In the genomic region with DNA sequence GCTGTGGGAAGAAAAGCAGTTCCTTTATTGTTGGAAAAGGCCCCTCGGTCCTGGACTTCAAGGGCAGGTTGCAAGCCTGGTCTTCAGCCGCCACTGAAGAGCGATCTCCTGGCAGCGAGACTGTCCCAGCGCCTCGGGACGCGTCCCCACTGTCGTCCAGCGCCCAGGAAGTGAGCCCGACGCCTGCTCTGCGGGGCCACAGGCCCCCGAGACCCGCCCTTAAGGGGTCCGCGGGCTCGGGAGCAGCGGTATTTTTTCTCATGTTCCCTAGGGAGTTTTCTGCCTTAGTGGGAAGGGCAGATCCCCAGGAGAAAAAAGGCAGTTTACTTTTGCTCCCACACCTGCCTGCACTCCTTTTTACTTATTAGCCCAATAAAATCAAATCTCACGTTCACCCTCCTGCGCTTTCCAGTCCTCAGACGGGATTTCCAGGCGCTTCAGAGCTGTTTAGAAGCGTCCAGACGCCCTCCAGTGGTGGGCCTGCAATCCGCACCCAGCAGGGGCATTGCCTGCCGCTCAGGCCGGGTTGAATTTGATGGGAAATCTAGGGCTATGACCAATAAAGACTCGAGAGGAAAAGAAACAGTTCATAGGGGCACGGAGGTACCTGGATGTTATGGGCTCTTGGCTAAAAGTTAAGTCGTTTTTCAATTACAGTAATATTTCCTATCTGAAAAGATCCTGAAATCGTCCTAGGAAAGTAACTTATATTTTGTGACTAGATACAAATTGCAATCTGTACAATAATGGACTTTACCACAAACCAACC, we compare ENCODE assay signal across 8 cellular contexts. TPM values are rescaled to one million over a fixed set of nuclear protein-coding genes. Genes with fewer than 3 reads are reported as not detected.
A peak's percentile ranks its signal among the peaks of the same experiment; 100 is the strongest.
DNase-seq lines count a peak whose midpoint lies in the region; ATAC-seq and TF ChIP-seq lines count a peak whose summit lies in the region.

No MANE protein-coding gene starts in this region.

- TF ChIP-seq CTCF in parathyroid adenoma (IDR thresholded peaks at IDR 0.05) (peak; percentile 96), tibial nerve (IDR thresholded peaks at IDR 0.05) (peak; percentile 82 to 93 (median 85))

- no peaks in the 10 kb centered on the region for H3K36me3 ChIP-seq in parathyroid adenoma (ENCODE audit: control insufficient read depth, insufficient read depth, low read length)
- no peaks in the 10 kb centered on the region for H3K36me3 ChIP-seq in tibial nerve

- DNase-seq in NAMALWA (ENCODE audit: low spot score) = peak; percentile 94
- peak; percentile 50 for DNase-seq in SKM-1 (lab: John Stamatoyannopoulos, UW; ENCODE audit: unreplicated experiment)
- DNase-seq in activated naive CD8-positive, alpha-beta T cell treated with anti-CD3 and anti-CD28 coated beads, Interleukin-2, amount 50 U/mL, for 24 hours = peak; percentile 83
- DNase-seq in Right ventricle myocardium superior = peak; percentile 87
- peak; percentile 71 to 80 for DNase-seq in tibial nerve (ENCODE audit: low spot score in 2 of 2)

- H3K27ac Mint-ChIP-seq in activated naive CD8-positive, alpha-beta T cell treated with anti-CD3 and anti-CD28 coated beads, Interleukin-2, amount 50 U/mL, for 24 hours = peak overlapping the region; percentile 46

- peak overlapping the region; percentile 76 for H2AFZ ChIP-seq in parathyroid adenoma

- H3K9me3 Mint-ChIP-seq in activated naive CD8-positive, alpha-beta T cell treated with anti-CD3 and anti-CD28 coated beads, Interleukin-2, amount 50 U/mL, for 24 hours = no peaks in the 10 kb centered on the region

- intact Hi-C loops in Right ventricle myocardium superior (cut with DNase I) = loop anchor here (5.0 to 10.0 kb wide), 2 partner anchors 289 to 571 kb away; no protein-coding TSS in a partner anchor

- H3K4me1 ChIP-seq in parathyroid adenoma (peaks cover 3% of the 10 kb centered on the region), tibial nerve (peaks cover 0 to 41% (median 12%) of the 10 kb centered on the region in 4 donors)

- no peaks in the 10 kb centered on the region for H3K36me3 Mint-ChIP-seq in activated naive CD8-positive, alpha-beta T cell treated with anti-CD3 and anti-CD28 coated beads, Interleukin-2, amount 50 U/mL, for 24 hours (ENCODE audit: low read depth)

- H3K27me3 ChIP-seq in parathyroid adenoma (ENCODE audit: control insufficient read depth, insufficient read depth, low read length) (no peaks in the 10 kb centered on the region), tibial nerve (peaks cover 0 to 18% of the 10 kb centered on the region in 2 donors)

- TF ChIP-seq POLR2A in tibial nerve (IDR thresholded peaks at IDR 0.05) = no peak

- no peak overlapping the region for H3K9ac ChIP-seq in parathyroid adenoma

- ATAC-seq in HG02571 (IDR thresholded peaks at IDR 0.05; ENCODE audit: unreplicated experiment) (peak; percentile 77), Right ventricle myocardium superior (ENCODE audit: poor library complexity) (peak; percentile 59)
- ATAC-seq in activated naive CD8-positive, alpha-beta T cell treated with anti-CD3 and anti-CD28 coated beads, Interleukin-2, amount 50 U/mL, for 24 hours = peak; percentile 85

- H3K4me3 ChIP-seq in GM08714 (ENCODE audit: low read length) = peak overlapping the region; percentile 68
- H3K4me3 ChIP-seq in parathyroid adenoma (ENCODE audit: low read depth, low read length) = peak overlapping the region; percentile 47
- H3K4me3 ChIP-seq in tibial nerve = peak overlapping the region; percentile 41 to 65 (median 50)

- H3K4me3 Mint-ChIP-seq in activated naive CD8-positive, alpha-beta T cell treated with anti-CD3 and anti-CD28 coated beads, Interleukin-2, amount 50 U/mL, for 24 hours = peak overlapping the region; percentile 69

- WGBS in tibial nerve, 2 donors = 2 to 3% methylated on average over 32 of the region's 32 CpGs

- H3K4me2 ChIP-seq in parathyroid adenoma (ENCODE audit: low read length) = peak overlapping the region; percentile 99

- no peaks in the 10 kb centered on the region for H3K79me2 ChIP-seq in parathyroid adenoma

- H3K27ac ChIP-seq in parathyroid adenoma (peak overlapping the region; percentile 15), tibial nerve (peak overlapping the region in 2 of 4 donors; percentile 64 to 66)

- H3K9me3 ChIP-seq in parathyroid adenoma (ENCODE audit: control insufficient read depth, low read length) = no peaks in the 10 kb centered on the region
- no peaks in the 10 kb centered on the region for H3K9me3 ChIP-seq in tibial nerve

- no peak for TF ChIP-seq EP300 in tibial nerve (IDR thresholded peaks at IDR 0.05)

- H3K4me1 Mint-ChIP-seq in activated naive CD8-positive, alpha-beta T cell treated with anti-CD3 and anti-CD28 coated beads, Interleukin-2, amount 50 U/mL, for 24 hours = peaks cover 26% of the 10 kb centered on the region

- peaks cover 61% of the 10 kb centered on the region for H3K27me3 Mint-ChIP-seq in activated naive CD8-positive, alpha-beta T cell treated with anti-CD3 and anti-CD28 coated beads, Interleukin-2, amount 50 U/mL, for 24 hours

RNA-seq across cellular contexts. Expression of a gene that starts 2.8 kb away (rescaled TPM):
- total RNA-seq in Right ventricle myocardium superior (25.7 TPM), tibial nerve (10 to 100 TPM in 1 of 4 donors, 1 to 10 TPM in 3; 6.3 to 10.2 (median 6.9) TPM)
